ENCODE assay signal across 23 cellular contexts in the genomic region with DNA sequence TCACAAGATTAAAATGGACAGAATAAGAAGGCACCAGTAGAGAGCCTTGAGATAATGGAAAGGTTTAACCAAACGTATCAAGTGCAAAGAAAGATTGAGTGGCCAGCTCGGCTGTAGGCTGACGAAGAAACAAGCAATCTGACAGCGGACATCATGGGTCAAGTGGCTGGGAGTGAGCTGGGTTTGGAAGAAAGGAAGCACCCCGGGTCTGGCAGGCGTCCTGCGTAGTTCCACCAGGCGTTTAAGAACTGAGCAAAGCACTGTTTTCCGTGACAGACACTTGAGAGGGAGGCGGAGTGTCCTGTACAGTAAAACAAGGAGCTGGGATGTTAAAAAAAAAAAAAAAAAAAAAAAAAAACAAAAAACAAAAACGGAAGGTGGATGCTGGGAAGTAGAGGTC. TPM values are rescaled to one million over a fixed set of nuclear protein-coding genes. Genes with fewer than 3 reads are reported as not detected.
"Had no signal": no experiment of that assay in that cellular context is flagged by ENCODE, and none has a peak within 500 bp of the region (broad histone marks: within the 10 kb centered on the region; RNA-seq: fewer than 3 reads in every experiment).

No MANE protein-coding gene starts in this region.

- H3K9me3 ChIP-seq: body of pancreas, lower lobe of right lung, prostate gland, right lobe of liver, thoracic aorta had no signal

- H3K4me3 Mint-ChIP-seq: activated CD4-positive, alpha-beta T cell treated with anti-CD3 and anti-CD28 coated beads for 36 hours; activated CD8-positive, alpha-beta T cell treated with anti-CD3 and anti-CD28 coated beads for 36 hours; activated naive CD8-positive, alpha-beta T cell treated with anti-CD3 and anti-CD28 coated beads for 36 hours; activated T-helper 17 cell treated with anti-CD3 and anti-CD28 coated beads, Interleukin-2, amount 50 U/mL, for 72 hours; stimulated activated effector memory CD8-positive, alpha-beta T cell treated with anti-CD3 and anti-CD28 coated beads, Interleukin-12 subunit alpha, Interleukin-12 subunit beta, amount 100 ng/mL, for 72 hours; T-helper 2 cell treated with Interferon-gamma antibody and Interleukin-4, amounts not matched to agents 5 μg/mL and 100 μg/mL, for 36 hours had no signal

- H3K27ac Mint-ChIP-seq: activated CD4-positive, alpha-beta T cell treated with anti-CD3 and anti-CD28 coated beads for 36 hours; activated CD8-positive, alpha-beta T cell treated with anti-CD3 and anti-CD28 coated beads for 36 hours; activated naive CD8-positive, alpha-beta T cell treated with anti-CD3 and anti-CD28 coated beads for 36 hours; activated T-helper 17 cell treated with anti-CD3 and anti-CD28 coated beads, Interleukin-2, amount 50 U/mL, for 72 hours; stimulated activated effector memory CD8-positive, alpha-beta T cell treated with anti-CD3 and anti-CD28 coated beads, Interleukin-12 subunit alpha, Interleukin-12 subunit beta, amount 100 ng/mL, for 72 hours; T-helper 2 cell treated with Interferon-gamma antibody and Interleukin-4, amounts not matched to agents 5 μg/mL and 100 μg/mL, for 36 hours had no signal

- H3K36me3 ChIP-seq: lower lobe of right lung, prostate gland, right lobe of liver, thoracic aorta had no signal

- H3K9me3 Mint-ChIP-seq: activated CD8-positive, alpha-beta T cell treated with anti-CD3 and anti-CD28 coated beads for 36 hours; activated naive CD8-positive, alpha-beta T cell treated with anti-CD3 and anti-CD28 coated beads for 36 hours; activated T-helper 17 cell treated with anti-CD3 and anti-CD28 coated beads, Interleukin-2, amount 50 U/mL, for 72 hours; stimulated activated effector memory CD8-positive, alpha-beta T cell treated with anti-CD3 and anti-CD28 coated beads, Interleukin-12 subunit alpha, Interleukin-12 subunit beta, amount 100 ng/mL, for 72 hours; T-helper 2 cell treated with Interferon-gamma antibody and Interleukin-4, amounts not matched to agents 5 μg/mL and 100 μg/mL, for 36 hours had no signal

- H3K27ac ChIP-seq: body of pancreas, coronary artery, lower lobe of right lung, prostate gland, right lobe of liver, thoracic aorta had no signal

- H3K4me3 ChIP-seq: body of pancreas, coronary artery, lower lobe of right lung, prostate gland, right lobe of liver, thoracic aorta had no signal

- ATAC-seq: activated CD4-positive, alpha-beta T cell treated with anti-CD3 and anti-CD28 coated beads for 36 hours; activated CD8-positive, alpha-beta T cell treated with anti-CD3 and anti-CD28 coated beads for 36 hours; activated T-helper 17 cell treated with anti-CD3 and anti-CD28 coated beads, Interleukin-2, amount 50 U/mL, for 72 hours; body of pancreas; right lobe of liver; stimulated activated effector memory CD8-positive, alpha-beta T cell treated with anti-CD3 and anti-CD28 coated beads, Interleukin-12 subunit alpha, Interleukin-12 subunit beta, amount 100 ng/mL, for 72 hours had no signal

- H3K27me3 Mint-ChIP-seq: activated CD8-positive, alpha-beta T cell treated with anti-CD3 and anti-CD28 coated beads for 36 hours; activated naive CD8-positive, alpha-beta T cell treated with anti-CD3 and anti-CD28 coated beads for 36 hours had no signal

- H3K36me3 Mint-ChIP-seq: activated naive CD8-positive, alpha-beta T cell treated with anti-CD3 and anti-CD28 coated beads for 36 hours; stimulated activated effector memory CD8-positive, alpha-beta T cell treated with anti-CD3 and anti-CD28 coated beads, Interleukin-12 subunit alpha, Interleukin-12 subunit beta, amount 100 ng/mL, for 72 hours had no signal

- H3K4me1 Mint-ChIP-seq: activated CD4-positive, alpha-beta T cell treated with anti-CD3 and anti-CD28 coated beads for 36 hours; activated naive CD8-positive, alpha-beta T cell treated with anti-CD3 and anti-CD28 coated beads for 36 hours; activated T-helper 17 cell treated with anti-CD3 and anti-CD28 coated beads, Interleukin-2, amount 50 U/mL, for 72 hours; stimulated activated effector memory CD8-positive, alpha-beta T cell treated with anti-CD3 and anti-CD28 coated beads, Interleukin-12 subunit alpha, Interleukin-12 subunit beta, amount 100 ng/mL, for 72 hours had no signal

- DNase-seq: activated CD4-positive, alpha-beta T cell treated with anti-CD3 and anti-CD28 coated beads for 36 hours; activated CD8-positive, alpha-beta T cell treated with anti-CD3 and anti-CD28 coated beads for 36 hours; activated naive CD4-positive, alpha-beta T cell; activated naive CD8-positive, alpha-beta T cell treated with anti-CD3 and anti-CD28 coated beads for 36 hours; activated T-cell treated with anti-CD3 and anti-CD28 coated beads, Interleukin-2, amount 50 U/mL, for 1 hour; amygdala; body of pancreas; central memory CD4-positive, alpha-beta T cell; foreskin melanocyte; glutamatergic neuron; kidney glomerular epithelial cell; lower lobe of right lung; right lobe of liver; small intestine; stimulated activated CD4-positive, alpha-beta T cell treated with anti-CD3 and anti-CD28 coated beads, Interleukin-4, amount 100 ng/mL, for 24 hours had no signal

- H3K4me1 ChIP-seq: body of pancreas, lower lobe of right lung, prostate gland had no signal

- H3K27me3 ChIP-seq: body of pancreas, right lobe of liver had no signal

RNA-seq across cellular contexts. Expression of a gene that starts 27.1 kb away (rescaled TPM):
- total RNA-seq: activated CD4-positive, alpha-beta T cell treated with anti-CD3 and anti-CD28 coated beads for 36 hours; activated CD8-positive, alpha-beta T cell treated with anti-CD3 and anti-CD28 coated beads for 36 hours; activated naive CD8-positive, alpha-beta T cell treated with anti-CD3 and anti-CD28 coated beads for 36 hours; activated T-helper 17 cell treated with anti-CD3 and anti-CD28 coated beads, Interleukin-2, amount 50 U/mL, for 72 hours; epithelial cell of proximal tubule; lower lobe of right lung; osteoblast; right lobe of liver; thoracic aorta had no signal
